19 cellular contexts compared by ENCODE assay signal in genomic region chr5:132739232-132739631, GRCh38. TPM values are rescaled to one million over a fixed set of nuclear protein-coding genes. Genes with fewer than 3 reads are reported as not detected.
DNase-seq lines count a peak whose midpoint lies in the region; ATAC-seq, FAIRE-seq and TF ChIP-seq lines count a peak whose summit lies in the region.
"Had no signal": no experiment of that assay in that cellular context is flagged by ENCODE, and none has a peak within 500 bp of the region (broad histone marks: within the 10 kb centered on the region; RNA-seq: fewer than 3 reads in every experiment).

No MANE protein-coding gene starts in this region.

- H3K9ac ChIP-seq in astrocyte (ENCODE audit: low read length), result no peak overlapping the region
- H3K9ac ChIP-seq: BLaER1 had no signal

- no peak for ATAC-seq in effector memory CD8-positive, alpha-beta T cell (replicated peaks)
- ATAC-seq: CD8-positive, alpha-beta T cell had no signal

- no peaks in the 10 kb centered on the region for H3K9me3 Mint-ChIP-seq in astrocyte (ENCODE audit: unreplicated experiment)
- no peaks in the 10 kb centered on the region for H3K9me3 Mint-ChIP-seq in effector memory CD8-positive, alpha-beta T cell
- H3K9me3 Mint-ChIP-seq: CD8-positive, alpha-beta T cell had no signal

- DNase-seq in astrocyte (ENCODE audit: low read depth), result no peak
- DNase-seq in effector memory CD8-positive, alpha-beta T cell, result no peak
- no peak for DNase-seq in ascending aorta (ENCODE audit: low spot score in 2 of 2)
- DNase-seq in KG1 (lab: John Stamatoyannopoulos, UW), result no peak
- DNase-seq: Caco-2; CD4-positive, CD25-positive, alpha-beta regulatory T cell; CD8-positive, alpha-beta T cell; DMS153; DND-41; GOT3 had no signal

- H3K4me1 Mint-ChIP-seq in astrocyte (ENCODE audit: low read depth, unreplicated experiment), result peaks cover 13% of the 10 kb centered on the region
- H3K4me1 Mint-ChIP-seq in effector memory CD8-positive, alpha-beta T cell (ENCODE audit: low read depth in 2 of 2), result peaks cover 23 to 31% of the 10 kb centered on the region in 2 donors

- peaks cover 21% of the 10 kb centered on the region for H3K79me2 ChIP-seq in astrocyte (ENCODE audit: insufficient read depth, low read length)

- H3K27ac ChIP-seq in HEK293 (ENCODE audit: extremely low read depth, low read depth, low read length) (no peak overlapping the region), astrocyte (ENCODE audit: low read depth, low read length) (no peak overlapping the region), ascending aorta (no peak overlapping the region)
- H3K27ac ChIP-seq: BLaER1, C4-2B had no signal

- peaks cover 9% of the 10 kb centered on the region for H4K20me1 ChIP-seq in astrocyte (ENCODE audit: insufficient read depth, low read length)

- no peaks in the 10 kb centered on the region for H3K27me3 ChIP-seq in astrocyte (ENCODE audit: insufficient read depth, low read length)
- H3K27me3 ChIP-seq in ascending aorta, result no peaks in the 10 kb centered on the region
- H3K27me3 ChIP-seq: BLaER1 had no signal

- TF ChIP-seq CTCF in HEK293 (tag by site-specific recombination; IDR thresholded peaks at IDR 0.05) (no peak), astrocyte (IDR thresholded peaks at IDR 0.05; ENCODE audit: insufficient read depth, low read depth, low read length) (no peak), ascending aorta (IDR thresholded peaks at IDR 0.05) (no peak)

- intact Hi-C loops in ascending aorta (cut with DNase I), result loop anchor here (5.0 kb wide), 1 partner anchor 38 kb away; the partner anchor contains the start of gene SEPTIN8

- H3K4me3 ChIP-seq in HEK293 (ENCODE audit: low read depth, low read length) (no peak overlapping the region), astrocyte (ENCODE audit: insufficient read depth, low read depth, low read length) (no peak overlapping the region), ascending aorta (no peak overlapping the region)
- H3K4me3 ChIP-seq: BLaER1, HAP-1 had no signal

- H3K9me3 ChIP-seq in HEK293 (ENCODE audit: control insufficient read depth, insufficient read depth, low read depth, low read length) (no peaks in the 10 kb centered on the region), astrocyte (ENCODE audit: insufficient read depth, low read depth, low read length) (no peaks in the 10 kb centered on the region), ascending aorta (no peaks in the 10 kb centered on the region)
- H3K9me3 ChIP-seq: Caco-2, HAP-1 had no signal

- no peak overlapping the region for H3K27ac Mint-ChIP-seq in astrocyte (ENCODE audit: unreplicated experiment)
- peak overlapping the region; percentile 87 to 94 for H3K27ac Mint-ChIP-seq in effector memory CD8-positive, alpha-beta T cell
- H3K27ac Mint-ChIP-seq: B cell had no signal

- H3K36me3 ChIP-seq in HEK293 (ENCODE audit: control insufficient read depth in 2 of 2, insufficient read depth in 1 of 2, low read length in 2 of 2) (no peaks in the 10 kb centered on the region), astrocyte (ENCODE audit: insufficient read depth, low read length) (no peaks in the 10 kb centered on the region), ascending aorta (no peaks in the 10 kb centered on the region)
- H3K36me3 ChIP-seq: BLaER1, HAP-1 had no signal

- H3K4me2 ChIP-seq in astrocyte (ENCODE audit: low read length), result no peak overlapping the region
- H3K4me2 ChIP-seq: BLaER1 had no signal

- CTCF ChIA-PET in HEK293 (lab: Yijun Ruan, JAX), result no interaction called here

- H3K27me3 Mint-ChIP-seq in astrocyte (ENCODE audit: low read depth, unreplicated experiment), result no peaks in the 10 kb centered on the region
- peaks cover 0 to 16% of the 10 kb centered on the region in 2 donors for H3K27me3 Mint-ChIP-seq in effector memory CD8-positive, alpha-beta T cell

- H2AFZ ChIP-seq in astrocyte (ENCODE audit: low read depth, low read length), result no peak overlapping the region

- POLR2A ChIA-PET in HEK293 (lab: Yijun Ruan, JAX), result no interaction called here

- H3K4me3 Mint-ChIP-seq in astrocyte (ENCODE audit: unreplicated experiment), result peak overlapping the region; percentile 9
- no peak overlapping the region for H3K4me3 Mint-ChIP-seq in effector memory CD8-positive, alpha-beta T cell
- H3K4me3 Mint-ChIP-seq: B cell had no signal

- no peaks in the 10 kb centered on the region for H3K36me3 Mint-ChIP-seq in astrocyte (ENCODE audit: low read depth, unreplicated experiment)
- peaks cover 10% of the 10 kb centered on the region for H3K36me3 Mint-ChIP-seq in effector memory CD8-positive, alpha-beta T cell (ENCODE audit: insufficient read depth)
- H3K36me3 Mint-ChIP-seq: CD4-positive, CD25-positive, alpha-beta regulatory T cell; CD8-positive, alpha-beta T cell had no signal

- FAIRE-seq in astrocyte (lab: Jason Lieb, UNC), result no peak
- FAIRE-seq: G401.6, GM12892, H54 had no signal

- H3K4me1 ChIP-seq in HEK293 (ENCODE audit: control insufficient read depth, insufficient read depth, low read length), result no peaks in the 10 kb centered on the region; the same call in 1 of the 2 replicates
- peaks cover 10% of the 10 kb centered on the region for H3K4me1 ChIP-seq in astrocyte (ENCODE audit: insufficient read depth, low read length)
- peaks cover 0 to 4% of the 10 kb centered on the region in 2 donors for H3K4me1 ChIP-seq in ascending aorta

TF ChIP-seq in HEK293, 187 proteins besides CTCF, POLR2A, EP300 and RAD21:
- TF ChIP-seq ZNF146 (tag by site-specific recombination; IDR thresholded peaks at IDR 0.05) (peak; percentile 97), PRDM10 (tag by site-specific recombination; IDR thresholded peaks at IDR 0.05) (no peak)

RNA-seq across cellular contexts. Expression of gene KIF3A, which starts 1.9 kb away (rescaled TPM):
- 25.4 and 25.6 TPM in 2 replicates for total RNA-seq in astrocyte
- total RNA-seq in ascending aorta, result 4.4 TPM

RNA-seq across cellular contexts. Expression of gene CCNI2, which starts 8.0 kb away (rescaled TPM):
- total RNA-seq in astrocyte, result 0.16 and 0.24 TPM in 2 replicates
- total RNA-seq in ascending aorta, result not detected
- total RNA-seq: A172 had no signal

RNA-seq across cellular contexts. Expression of gene SEPTIN8, which starts 37.8 kb away (rescaled TPM):
- total RNA-seq in astrocyte, result 97.5 and 106 TPM in 2 replicates
- total RNA-seq in ascending aorta, result 113 TPM
